In genomic region chr20:43921227-43921780, GRCh38 we compare ENCODE assay signal across 15 cellular contexts.
"Had no signal": no experiment of that assay in that cellular context is flagged by ENCODE, and none has a peak within 500 bp of the region (broad histone marks: within the 10 kb centered on the region; RNA-seq: fewer than 3 reads in every experiment).

No MANE protein-coding gene starts in this region.

- H3K4me3 Mint-ChIP-seq: activated CD4-positive, alpha-beta T cell treated with anti-CD3 and anti-CD28 coated beads for 36 hours; activated CD8-positive, alpha-beta T cell treated with anti-CD3 and anti-CD28 coated beads, Interleukin-2, amount 10 ng/mL, durations not matched to agents 7 days and 5 days; activated naive CD4-positive, alpha-beta T cell treated with anti-CD3 and anti-CD28 coated beads for 36 hours had no signal

- H3K27ac Mint-ChIP-seq: activated CD4-positive, alpha-beta T cell treated with anti-CD3 and anti-CD28 coated beads for 36 hours; activated CD8-positive, alpha-beta T cell treated with anti-CD3 and anti-CD28 coated beads, Interleukin-2, amount 10 ng/mL, durations not matched to agents 7 days and 5 days; activated naive CD4-positive, alpha-beta T cell treated with anti-CD3 and anti-CD28 coated beads for 36 hours; progenitor cell of endocrine pancreas had no signal

- H3K4me3 ChIP-seq: smooth muscle cell, thyroid gland, uterus had no signal

- H3K27me3 ChIP-seq: uterus had no signal

- ATAC-seq: activated CD4-positive, alpha-beta T cell treated with anti-CD3 and anti-CD28 coated beads for 36 hours; activated CD8-positive, alpha-beta T cell treated with anti-CD3 and anti-CD28 coated beads, Interleukin-2, amount 10 ng/mL, durations not matched to agents 7 days and 5 days; foreskin keratinocyte; left colon; naive thymus-derived CD4-positive, alpha-beta T cell; right cardiac atrium had no signal

- H3K36me3 ChIP-seq: thyroid gland, uterus, WERI-Rb-1 had no signal

- H3K27ac ChIP-seq: foreskin keratinocyte, thyroid gland, uterus, WERI-Rb-1 had no signal

- H3K9me3 Mint-ChIP-seq: activated naive CD4-positive, alpha-beta T cell treated with anti-CD3 and anti-CD28 coated beads for 36 hours had no signal

- H3K9me3 ChIP-seq: thyroid gland, uterus had no signal

- FAIRE-seq: colon had no signal

- DNase-seq: activated CD4-positive, alpha-beta T cell treated with anti-CD3 and anti-CD28 coated beads for 36 hours; activated CD8-positive, alpha-beta memory T cell treated with anti-CD3 and anti-CD28 coated beads, Interleukin-2, amount 50 U/mL, for 48 hours; activated CD8-positive, alpha-beta T cell treated with anti-CD3 and anti-CD28 coated beads, Interleukin-2, amount 10 ng/mL, durations not matched to agents 7 days and 5 days; activated naive CD4-positive, alpha-beta T cell treated with anti-CD3 and anti-CD28 coated beads for 36 hours; foreskin keratinocyte; left colon; naive thymus-derived CD4-positive, alpha-beta T cell; occipital lobe; right cardiac atrium; thyroid gland; uterus; WERI-Rb-1 had no signal

- H3K4me1 ChIP-seq: foreskin keratinocyte, thyroid gland, uterus had no signal
